In the genomic region with DNA sequence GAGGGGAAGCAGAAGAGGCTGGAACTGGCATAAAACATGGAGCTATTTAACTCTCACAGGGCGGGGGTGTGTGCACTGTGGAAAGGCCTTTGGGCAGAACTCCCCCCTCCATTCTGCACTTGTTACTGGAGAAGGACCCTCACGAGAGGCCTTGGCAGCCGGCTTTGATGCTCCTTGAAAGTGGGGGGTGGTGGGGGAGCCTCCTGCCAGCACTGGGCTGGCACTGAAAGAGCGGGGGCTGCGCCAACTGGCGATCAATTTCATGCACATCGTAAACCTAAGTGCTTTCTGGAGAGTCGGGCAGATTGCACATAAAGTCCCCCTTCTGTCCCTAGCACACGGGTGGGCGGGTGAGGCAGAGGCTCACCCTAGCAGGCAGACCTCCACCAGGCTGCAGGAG, we compare ENCODE assay signal across 29 cellular contexts. TPM values are rescaled to one million over a fixed set of nuclear protein-coding genes. Genes with fewer than 3 reads are reported as not detected.
DNase-seq lines count a peak whose midpoint lies in the region; ATAC-seq, FAIRE-seq and TF ChIP-seq lines count a peak whose summit lies in the region.
"Had no signal": no experiment of that assay in that cellular context is flagged by ENCODE, and none has a peak within 500 bp of the region (broad histone marks: within the 10 kb centered on the region; RNA-seq: fewer than 3 reads in every experiment).

No MANE protein-coding gene starts in this region.

- TF ChIP-seq CTCF in HepG2 (CRISPR knock-in tag; IDR thresholded peaks at IDR 0.05): no peak

- H3K9me3 ChIP-seq in HepG2 (ENCODE audit: low read length): no peaks in the 10 kb centered on the region
- H3K9me3 ChIP-seq: BLaER1 treated with 17β-estradiol and CSF1 and Interleukin-3, amounts not matched to agents 10 nM and 100 nM; left lung; suprapubic skin; upper lobe of left lung had no signal

- no peak overlapping the region for H2AFZ ChIP-seq in HepG2 (ENCODE audit: low read length)
- H2AFZ ChIP-seq: parathyroid adenoma had no signal

- no peak for FAIRE-seq in HepG2 (lab: Jason Lieb, UNC)
- FAIRE-seq: islet of Langerhans, small intestine had no signal

- no peak overlapping the region for H3K27ac ChIP-seq in HepG2 (ENCODE audit: extremely low read length, insufficient read depth, low read length)
- H3K27ac ChIP-seq: BLaER1 treated with 17β-estradiol and CSF1 and Interleukin-3, amounts not matched to agents 10 nM and 100 nM; HL-60; KMS-11; left lung; parathyroid adenoma; suprapubic skin; upper lobe of left lung had no signal

- TF ChIP-seq POLR2A in erythroblast (IDR thresholded peaks at IDR 0.05; ENCODE audit: low read length): no peak
- TF ChIP-seq POLR2A in HepG2 (IDR thresholded peaks at IDR 0.05; ENCODE audit: insufficient read depth in 1 of 2, low read depth in 2 of 2, low read length in 2 of 2): no peak

- no peaks in the 10 kb centered on the region for H4K20me1 ChIP-seq in HepG2 (ENCODE audit: insufficient read depth, low read length)

- peak; percentile 100 for DNase-seq in DMS 273 (lab: John Stamatoyannopoulos, UW; ENCODE audit: unreplicated experiment)
- DNase-seq in DMS 273 treated with DMSO at 0.1 percent for 48 hours (lab: John Stamatoyannopoulos, UW): peak; percentile 100
- DNase-seq in NCI-H2029 (lab: John Stamatoyannopoulos, UW): peak; percentile 99
- peak; percentile 98 to 99 for DNase-seq in NCI-H524 (lab: John Stamatoyannopoulos, UW)
- no peak for DNase-seq in erythroblast (lab: John Stamatoyannopoulos, UW)
- DNase-seq in HepG2 (ENCODE audit: low spot score): no peak
- no peak for DNase-seq in SK-N-DZ (ENCODE audit: low spot score)
- DNase-seq: activated CD4-positive, alpha-beta memory T cell treated with anti-CD3 and anti-CD28 coated beads for 36 hours; activated CD4-positive, alpha-beta T cell treated with anti-CD3 and anti-CD28 coated beads for 1 hour; activated naive CD4-positive, alpha-beta T cell treated with anti-CD3 and anti-CD28 coated beads for 36 hours; GDM1; glutamatergic neuron; HCEC 1CT; left lung; mesenchymal stem cell; MM.1S; NCI-H226; retina; small intestine; stimulated activated naive CD4-positive, alpha-beta T cell; upper lobe of left lung had no signal

- H3K4me3 ChIP-seq in HepG2 (replicated peaks in 1 of 3; ENCODE audit: insufficient read depth in 1 of 3, low read depth in 2 of 3, low read length in 3 of 3): no peak overlapping the region
- H3K4me3 ChIP-seq: BLaER1 treated with 17β-estradiol and CSF1 and Interleukin-3, amounts not matched to agents 10 nM and 100 nM; left lung; suprapubic skin; upper lobe of left lung had no signal

- no peak for TF ChIP-seq EP300 in HepG2 (IDR thresholded peaks at IDR 0.05; ENCODE audit: low read depth in 2 of 2, low read length in 2 of 2)
- TF ChIP-seq EP300 in HepG2 (CRISPR knock-in tag; IDR thresholded peaks at IDR 0.05; ENCODE audit: borderline replicate concordance): no peak

- in situ Hi-C loops in HepG2 (cut with HindIII; ENCODE audit: extremely low pct_ligation_motif_present, low pct_unique_long_range_greater_than_20kb): no loop called here

- no peak for TF ChIP-seq RAD21 in HepG2 (CRISPR knock-in tag; IDR thresholded peaks at IDR 0.05)

- H3K27me3 ChIP-seq in HepG2 (ENCODE audit: control insufficient read depth in 1 of 2, insufficient read depth in 2 of 2, low read length in 2 of 2): peaks cover 3 to 26% of the 10 kb centered on the region in 2 experiments; a peak in 2 of 5 replicates
- H3K27me3 ChIP-seq: suprapubic skin, upper lobe of left lung had no signal

- no peak for ATAC-seq in HepG2
- ATAC-seq: left lung, Right ventricle myocardium inferior had no signal

- no peaks in the 10 kb centered on the region for H3K4me1 ChIP-seq in HepG2 (ENCODE audit: insufficient read depth, low read length)

- CTCF ChIA-PET in HepG2 (lab: Yijun Ruan, JAX; ENCODE audit: low intra/inter-chr PET ratio, low total read pairs): no interaction called here

- 16% methylated on average over 5 of the region's 10 CpGs for WGBS in HepG2 (ENCODE audit: low lambda C conversion rate)

- intact Hi-C loops in HepG2 (cut with micrococcal nuclease; ENCODE audit: unreplicated experiment): no loop called here

- no peaks in the 10 kb centered on the region for H3K79me2 ChIP-seq in HepG2 (ENCODE audit: insufficient read depth, low read length)
- H3K79me2 ChIP-seq: parathyroid adenoma had no signal

- no peak overlapping the region for H3K4me2 ChIP-seq in HepG2 (ENCODE audit: low read depth, low read length)
- H3K4me2 ChIP-seq: KMS-11 had no signal

- no peak overlapping the region for H3K9ac ChIP-seq in HepG2 (ENCODE audit: insufficient read depth, low read depth, low read length)
- H3K9ac ChIP-seq: BLaER1 treated with 17β-estradiol and CSF1 and Interleukin-3, amounts not matched to agents 10 nM and 100 nM; KMS-11; parathyroid adenoma had no signal

- no peaks in the 10 kb centered on the region for H3K36me3 ChIP-seq in HepG2 (replicated peaks in 1 of 2; ENCODE audit: control insufficient read depth in 1 of 2, insufficient read depth in 2 of 2, low read length in 2 of 2)
- H3K36me3 ChIP-seq: BLaER1 treated with 17β-estradiol and CSF1 and Interleukin-3, amounts not matched to agents 10 nM and 100 nM; left lung; suprapubic skin; upper lobe of left lung had no signal

- POLR2A ChIA-PET in HepG2 (lab: Yijun Ruan, JAX): no interaction called here

- BruUV-seq in HepG2 (replicated peaks; lab: Mats Ljungman, UMichigan): no TSS peak

TF ChIP-seq in HepG2, 621 proteins besides CTCF, POLR2A, EP300 and RAD21:
- no peak for TF ChIP-seq EED (CRISPR knock-in tag; IDR thresholded peaks at IDR 0.05)
- TF ChIP-seq IKZF5 (CRISPR knock-in tag; IDR thresholded peaks at IDR 0.05): no peak
- TF ChIP-seq RXRA (CRISPR knock-in tag; IDR thresholded peaks at IDR 0.05): no peak
TF ChIP-seq in HepG2: peak in this region for 0.

RNA-seq across cellular contexts. Expression of gene FOXO6, which starts 28.9 kb away (rescaled TPM):
- total RNA-seq in HepG2 (2016; rRNA removed; fragmentation: Illumina TruSeq; extraction: Trizol): 0.13 TPM in 1 of 2 replicates, not detected in the other
- not detected in 2 replicates for total RNA-seq in HepG2 (2016; cell fraction: cytosol; rRNA removed; fragmentation: Illumina TruSeq; extraction: Trizol; ENCODE audit: low read depth)
- total RNA-seq in HepG2 (2016; cell fraction: insoluble cytoplasmic fraction; rRNA removed; fragmentation: Illumina TruSeq; extraction: Trizol): 0.06 TPM in 1 of 2 replicates, not detected in the other
- 0.07 TPM in 1 of 2 replicates, not detected in the other for total RNA-seq in HepG2 (2016; cell fraction: membrane; rRNA removed; fragmentation: Illumina TruSeq; extraction: Trizol)
- 0.25 TPM in 1 of 2 replicates, not detected in the other for total RNA-seq in HepG2 (2016; cell fraction: nucleus; rRNA removed; fragmentation: Illumina TruSeq; extraction: Trizol)
- not detected in 2 replicates for polyA plus RNA-seq in HepG2 (2011; rRNA removed)
- not detected in 2 replicates for polyA plus RNA-seq in HepG2 (2011; cell fraction: cytosol; rRNA removed)
- polyA plus RNA-seq in HepG2 (2011; cell fraction: nucleus; rRNA removed): not detected in 2 replicates
- polyA plus RNA-seq in HepG2 (2012): 0.07 TPM in 1 of 2 replicates, not detected in the other
- not detected in 2 replicates for polyA plus RNA-seq in HepG2 (2016; cell fraction: cytosol; fragmentation: Illumina TruSeq; extraction: Trizol; ENCODE audit: low read depth)
- polyA plus RNA-seq in HepG2 (2016; cell fraction: insoluble cytoplasmic fraction; fragmentation: Illumina TruSeq; extraction: Trizol; ENCODE audit: low read depth): 0.11 and 0.15 TPM in 2 replicates
- 0.06 TPM in 1 of 2 replicates, not detected in the other for polyA plus RNA-seq in HepG2 (2016; cell fraction: membrane; fragmentation: Illumina TruSeq; extraction: Trizol; ENCODE audit: low read depth)
- not detected in 2 replicates for polyA plus RNA-seq in HepG2 (2016; cell fraction: nucleus; fragmentation: Illumina TruSeq; extraction: Trizol; ENCODE audit: insufficient read depth, low read depth)
- 0.54 TPM in 1 of 2 replicates, not detected in the other for polyA minus RNA-seq in HepG2 (2011; rRNA and poly(A)+ RNA removed; ENCODE audit: low replicate concordance)
- polyA minus RNA-seq in HepG2 (2011; cell fraction: cytosol; rRNA and poly(A)+ RNA removed): not detected in 2 replicates
- not detected in 2 replicates for polyA minus RNA-seq in HepG2 (2011; cell fraction: nucleus; rRNA and poly(A)+ RNA removed)
- 4.4 and 4.8 TPM in 2 replicates for polyA plus RNA-seq in SK-N-DZ (2014; cell fraction: cytosol; rRNA removed)
- polyA plus RNA-seq in SK-N-DZ (2014; cell fraction: nucleus; rRNA removed): 0.61 and 2.0 TPM in 2 replicates
- total RNA-seq: T-helper 2 cell treated with Interferon-gamma antibody and Interleukin-4, amounts not matched to agents 100 ng/mL and 5 ng/mL, for 36 hours had no signal

Comparison
In these comparisons a context has a peak if more than half of its experiments do, and no peak if none do; other contexts are left out.
1. DNase-seq: peak in DMS 273 (single experiment), DMS 273 treated with DMSO at 0.1 percent for 48 hours (single experiment), NCI-H2029 (single experiment) and NCI-H524 (2 of 2); none in erythroblast (0 of 2), HepG2 (single experiment) and SK-N-DZ (single experiment).